Comparison of ENCODE assay signal across 5 cellular contexts in genomic region chr11:92797874-92798273, GRCh38.
"Had no signal": no experiment of that assay in that cellular context is flagged by ENCODE, and none has a peak within 500 bp of the region (broad histone marks: within the 10 kb centered on the region; RNA-seq: fewer than 3 reads in every experiment).

No MANE protein-coding gene starts in this region.

- H3K4me3 ChIP-seq: K562 had no signal

- DNase-seq: IMR-90, KBM-7, KG1 had no signal

- H3K27ac ChIP-seq: HL-60 had no signal
